In genomic region chr5:172117977-172118701, GRCh38 we compare ENCODE assay signal across 10 cellular contexts.
DNase-seq lines count a peak whose midpoint lies in the region; ATAC-seq and TF ChIP-seq lines count a peak whose summit lies in the region.
"Had no signal": no experiment of that assay in that cellular context is flagged by ENCODE, and none has a peak within 500 bp of the region (broad histone marks: within the 10 kb centered on the region; RNA-seq: fewer than 3 reads in every experiment).

No MANE protein-coding gene starts in this region.

- no peak for ATAC-seq in activated T-helper 17 cell treated with anti-CD3 and anti-CD28 coated beads, Interleukin-2, amount 50 U/mL, for 72 hours (replicated peaks)
- peak; percentile 6 to 26 for ATAC-seq in lower lobe of right lung
- ATAC-seq in HG03097 (IDR thresholded peaks at IDR 0.05; ENCODE audit: low FRiP score, unreplicated experiment) = no peak

- H3K9me3 Mint-ChIP-seq in activated T-helper 17 cell treated with anti-CD3 and anti-CD28 coated beads, Interleukin-2, amount 50 U/mL, for 72 hours = peaks cover 4% of the 10 kb centered on the region

- peak overlapping the region; percentile 52 for H3K27ac Mint-ChIP-seq in activated T-helper 17 cell treated with anti-CD3 and anti-CD28 coated beads, Interleukin-2, amount 50 U/mL, for 72 hours

- H3K4me3 ChIP-seq in BLaER1 (no peak overlapping the region), lower lobe of right lung (no peak overlapping the region), hepatocyte (no peak overlapping the region)

- H3K27ac ChIP-seq in BLaER1 (no peak overlapping the region), lower lobe of right lung (peak overlapping the region; percentile 24), hepatocyte (no peak overlapping the region)
- H3K27ac ChIP-seq: VCaP had no signal

- H3K79me2 ChIP-seq in hepatocyte = no peaks in the 10 kb centered on the region

- 84% methylated on average over 9 of the region's 9 CpGs for WGBS in hepatocyte (ENCODE audit: low lambda C conversion rate, missing lambda C conversion rate)

- DNase-seq in G401 (ENCODE audit: low spot score) = peak; percentile 79
- DNase-seq in lower lobe of right lung = no peak
- no peak for DNase-seq in stimulated activated naive CD4-positive, alpha-beta T cell treated with Interleukin-2 at 50 U/mL for 16 hours (lab: John Stamatoyannopoulos, UW)
- DNase-seq in hepatocyte (ENCODE audit: low spot score) = no peak
- DNase-seq in mesenteric fat pad (ENCODE audit: low spot score) = no peak
- DNase-seq: NCI-H524 had no signal

- H3K36me3 Mint-ChIP-seq in activated T-helper 17 cell treated with anti-CD3 and anti-CD28 coated beads, Interleukin-2, amount 50 U/mL, for 72 hours (ENCODE audit: low read depth) = peaks cover 68% of the 10 kb centered on the region

- no peaks in the 10 kb centered on the region for H3K27me3 Mint-ChIP-seq in activated T-helper 17 cell treated with anti-CD3 and anti-CD28 coated beads, Interleukin-2, amount 50 U/mL, for 72 hours

- peaks cover 42% of the 10 kb centered on the region for H3K4me1 Mint-ChIP-seq in activated T-helper 17 cell treated with anti-CD3 and anti-CD28 coated beads, Interleukin-2, amount 50 U/mL, for 72 hours

- no peak overlapping the region for H2AFZ ChIP-seq in hepatocyte

- in situ Hi-C loops in G401 (cut with HindIII; ENCODE audit: low sequenced_read_pairs) = no loop called here

- no peak overlapping the region for H3K9ac ChIP-seq in BLaER1

- peaks cover 75% of the 10 kb centered on the region for H3K4me1 ChIP-seq in BLaER1
- H3K4me1 ChIP-seq in lower lobe of right lung = peaks cover 57% of the 10 kb centered on the region
- H3K4me1 ChIP-seq in hepatocyte (ENCODE audit: insufficient read depth) = no peaks in the 10 kb centered on the region

- peaks cover 33% of the 10 kb centered on the region for H4K20me1 ChIP-seq in BLaER1
- H4K20me1 ChIP-seq in hepatocyte (ENCODE audit: insufficient read depth, poor library complexity, severe bottlenecking) = no peaks in the 10 kb centered on the region

- no peaks in the 10 kb centered on the region for H3K9me3 ChIP-seq in BLaER1
- no peaks in the 10 kb centered on the region for H3K9me3 ChIP-seq in lower lobe of right lung
- no peaks in the 10 kb centered on the region for H3K9me3 ChIP-seq in hepatocyte (ENCODE audit: low read depth)

- H3K27me3 ChIP-seq in BLaER1 (no peaks in the 10 kb centered on the region), lower lobe of right lung (ENCODE audit: low read depth) (no peaks in the 10 kb centered on the region), hepatocyte (no peaks in the 10 kb centered on the region)

- no peaks in the 10 kb centered on the region for H3K9me2 ChIP-seq in hepatocyte (replicated peaks; ENCODE audit: insufficient read depth)

- intact Hi-C loops in lower lobe of right lung (cut with DNase I) = loop anchor here (10.0 kb wide), 1 partner anchor 57 kb away; no protein-coding TSS in a partner anchor

- peak overlapping the region; percentile 26 for H3K4me3 Mint-ChIP-seq in activated T-helper 17 cell treated with anti-CD3 and anti-CD28 coated beads, Interleukin-2, amount 50 U/mL, for 72 hours

- peak overlapping the region; percentile 30; the same call in 1 of the 2 replicates for H3K4me2 ChIP-seq in BLaER1
- no peak overlapping the region for H3K4me2 ChIP-seq in hepatocyte

- H3K36me3 ChIP-seq in BLaER1 = peaks cover 63% of the 10 kb centered on the region
- H3K36me3 ChIP-seq in lower lobe of right lung = peaks cover 19% of the 10 kb centered on the region
- no peaks in the 10 kb centered on the region for H3K36me3 ChIP-seq in hepatocyte (replicated peaks; ENCODE audit: insufficient read depth, low read depth)

- TF ChIP-seq CTCF in lower lobe of right lung (IDR thresholded peaks at IDR 0.05) (no peak), hepatocyte (IDR thresholded peaks at IDR 0.05; ENCODE audit: poor library complexity) (no peak)

Comparison
In these comparisons a context has a peak if more than half of its experiments do, and no peak if none do; other contexts are left out.
1. ATAC-seq: peak in lower lobe of right lung (2 of 2); none in activated T-helper 17 cell treated with anti-CD3 and anti-CD28 coated beads, Interleukin-2, amount 50 U/mL, for 72 hours (single experiment) and HG03097 (single experiment).